ENCODE assay signal across 8 cellular contexts in the genomic region with DNA sequence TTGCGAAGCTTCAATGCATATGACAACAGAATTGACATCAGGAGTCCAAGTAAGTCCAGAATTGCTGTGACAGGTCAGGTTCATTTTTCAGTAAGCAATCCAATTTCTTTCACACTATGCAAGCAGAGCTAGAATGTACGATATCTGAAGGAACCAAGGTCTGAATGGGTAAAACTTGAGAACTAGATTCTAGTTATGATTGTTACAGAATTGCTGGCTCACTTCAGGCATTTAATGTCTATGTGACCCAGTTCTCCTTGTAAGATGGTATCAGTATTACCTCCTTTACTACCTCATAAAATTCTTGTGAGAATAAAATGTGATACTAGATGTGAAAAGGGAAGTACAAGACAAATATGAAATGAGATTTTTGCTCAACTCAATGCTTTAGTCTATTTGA.
"Had no signal": no experiment of that assay in that cellular context is flagged by ENCODE, and none has a peak within 500 bp of the region (broad histone marks: within the 10 kb centered on the region; RNA-seq: fewer than 3 reads in every experiment).

No MANE protein-coding gene starts in this region.

- DNase-seq: GDM1, GF-D8 had no signal

- FAIRE-seq: G401.6, GM12878, GM12891, GM12892, GM18507, GM19239 had no signal

- ATAC-seq: GM12878 had no signal

- H3K4me3 ChIP-seq: GM12878 had no signal
